Comparison of ENCODE assay signal across 18 cellular contexts in genomic region chr1:202012544-202013478, GRCh38. TPM values are rescaled to one million over a fixed set of nuclear protein-coding genes. Genes with fewer than 3 reads are reported as not detected.
DNase-seq lines count a peak whose midpoint lies in the region; ATAC-seq and TF ChIP-seq lines count a peak whose summit lies in the region.
"Had no signal": no experiment of that assay in that cellular context is flagged by ENCODE, and none has a peak within 500 bp of the region (broad histone marks: within the 10 kb centered on the region; RNA-seq: fewer than 3 reads in every experiment).

No MANE protein-coding gene starts in this region.

- H3K4me3 ChIP-seq in PC-3 (ENCODE audit: low read length) (peak overlapping the region; percentile 95), esophagus squamous epithelium (peak overlapping the region; percentile 47 to 63 (median 60)), mucosa of stomach (ENCODE audit: low read length) (peak overlapping the region; percentile 99)
- H3K4me3 ChIP-seq: BLaER1 treated with 17β-estradiol and CSF1 and Interleukin-3, amounts not matched to agents 10 nM and 100 nM; esophagus muscularis mucosa had no signal

- no peak for TF ChIP-seq POLR2A in esophagus squamous epithelium (IDR thresholded peaks at IDR 0.05)

- H3K9me3 Mint-ChIP-seq in activated naive CD4-positive, alpha-beta T cell treated with anti-CD3 and anti-CD28 coated beads, Interleukin-2, amount 50 U/mL, for 72 hours, result no peaks in the 10 kb centered on the region
- H3K9me3 Mint-ChIP-seq: activated naive CD4-positive, alpha-beta T cell treated with anti-CD3 and anti-CD28 coated beads, Interleukin-2, amount 50 U/mL, for 24 hours had no signal

- peaks cover 68% of the 10 kb centered on the region for H3K79me2 ChIP-seq in PC-3 (ENCODE audit: low read length)

- 87 to 89% methylated on average over 16 of the region's 35 CpGs for WGBS in esophagus squamous epithelium, 2 donors

- no peak overlapping the region for H2AFZ ChIP-seq in PC-3 (ENCODE audit: low read length)

- no peaks in the 10 kb centered on the region for H3K9me3 ChIP-seq in PC-3 (ENCODE audit: low read length)
- H3K9me3 ChIP-seq in esophagus squamous epithelium, result no peaks in the 10 kb centered on the region
- no peaks in the 10 kb centered on the region for H3K9me3 ChIP-seq in mucosa of stomach (ENCODE audit: control insufficient read depth, low read length)
- H3K9me3 ChIP-seq: BLaER1 treated with 17β-estradiol and CSF1 and Interleukin-3, amounts not matched to agents 10 nM and 100 nM; esophagus muscularis mucosa; neutrophil had no signal

- H3K27me3 ChIP-seq in PC-3 (ENCODE audit: low read length), result no peaks in the 10 kb centered on the region
- H3K27me3 ChIP-seq in esophagus squamous epithelium, result peaks cover 0 to 2% (median 0%) of the 10 kb centered on the region in 4 donors
- no peaks in the 10 kb centered on the region for H3K27me3 ChIP-seq in mucosa of stomach (ENCODE audit: control insufficient read depth, insufficient read depth, low read length)
- H3K27me3 ChIP-seq: BLaER1 treated with 17β-estradiol and CSF1 and Interleukin-3, amounts not matched to agents 10 nM and 100 nM; esophagus muscularis mucosa had no signal

- POLR2A ChIA-PET in PC-3 (lab: Charles Lee; ENCODE audit: unreplicated experiment), result interaction anchor here (0.6 kb wide), 1 partner anchor 44 kb away, joined by 8 read pairs; no protein-coding TSS in a partner anchor

- H3K27ac ChIP-seq in PC-3 (ENCODE audit: low read length) (no peak overlapping the region), esophagus squamous epithelium (peak overlapping the region; percentile 53 to 94 (median 90))
- H3K27ac ChIP-seq: BLaER1 treated with 17β-estradiol and CSF1 and Interleukin-3, amounts not matched to agents 10 nM and 100 nM; esophagus muscularis mucosa; neutrophil had no signal

- no TSS peak for BruUV-seq in PC-3 (replicated peaks; lab: Mats Ljungman, UMichigan)

- H3K9me2 ChIP-seq in PC-3 (replicated peaks; ENCODE audit: low read length), result no peaks in the 10 kb centered on the region

- CTCF ChIA-PET in PC-3 (lab: Charles Lee), result no interaction called here

- H3K36me3 ChIP-seq in PC-3 (ENCODE audit: low read depth, low read length) (peaks cover 40% of the 10 kb centered on the region), esophagus squamous epithelium (peaks cover 0 to 52% (median 14%) of the 10 kb centered on the region in 3 donors), mucosa of stomach (ENCODE audit: control insufficient read depth, insufficient read depth, low read length) (peaks cover 56% of the 10 kb centered on the region)

- no peaks in the 10 kb centered on the region for H3K36me3 Mint-ChIP-seq in activated naive CD4-positive, alpha-beta T cell treated with anti-CD3 and anti-CD28 coated beads, Interleukin-2, amount 50 U/mL, for 72 hours
- H3K36me3 Mint-ChIP-seq: activated naive CD4-positive, alpha-beta T cell treated with anti-CD3 and anti-CD28 coated beads, Interleukin-2, amount 50 U/mL, for 24 hours had no signal

- H3K27ac Mint-ChIP-seq in activated naive CD4-positive, alpha-beta T cell treated with anti-CD3 and anti-CD28 coated beads, Interleukin-2, amount 50 U/mL, for 72 hours, result no peak overlapping the region
- H3K27ac Mint-ChIP-seq: activated naive CD4-positive, alpha-beta T cell treated with anti-CD3 and anti-CD28 coated beads, Interleukin-2, amount 50 U/mL, for 24 hours had no signal

- peak overlapping the region; percentile 98 for H3K4me2 ChIP-seq in PC-3 (ENCODE audit: low read length)

- H3K9ac ChIP-seq in PC-3 (ENCODE audit: low read length), result peak overlapping the region; percentile 92
- H3K9ac ChIP-seq in mucosa of stomach (ENCODE audit: low read length), result peak overlapping the region; percentile 100
- H3K9ac ChIP-seq: BLaER1 treated with 17β-estradiol and CSF1 and Interleukin-3, amounts not matched to agents 10 nM and 100 nM had no signal

- H3F3A ChIP-seq in PC-3 (ENCODE audit: low read length, unreplicated experiment), result no peaks in the 10 kb centered on the region

- no peak for TF ChIP-seq CTCF in PC-3 (conservative IDR thresholded peaks at IDR 0.05; ENCODE audit: low read depth, low read length)
- no peak for TF ChIP-seq CTCF in esophagus squamous epithelium (IDR thresholded peaks at IDR 0.05)

- H4K20me1 ChIP-seq in PC-3 (ENCODE audit: low read length), result peaks cover 52% of the 10 kb centered on the region

- H3K4me1 ChIP-seq in PC-3 (ENCODE audit: insufficient read depth, low read length) (peaks cover 80% of the 10 kb centered on the region), esophagus squamous epithelium (peaks cover 15 to 91% (median 19%) of the 10 kb centered on the region in 3 donors), mucosa of stomach (ENCODE audit: control insufficient read depth, insufficient read depth, low read length) (peaks cover 34% of the 10 kb centered on the region)

- ATAC-seq in PC-3, result no peak
- no peak for ATAC-seq in activated naive CD4-positive, alpha-beta T cell treated with anti-CD3 and anti-CD28 coated beads, Interleukin-2, amount 50 U/mL, for 72 hours
- no peak for ATAC-seq in GM18498 (IDR thresholded peaks at IDR 0.05; ENCODE audit: unreplicated experiment)
- ATAC-seq: sciatic nerve had no signal

- no peak for DNase-seq in PC-3
- DNase-seq in esophagus squamous epithelium (lab: John Stamatoyannopoulos, UW), result no peak
- peak; percentile 59 for DNase-seq in ureter (ENCODE audit: low spot score)
- DNase-seq in activated naive CD4-positive, alpha-beta T cell treated with anti-CD3 and anti-CD28 coated beads, Interleukin-2, amount 50 U/mL, for 72 hours (ENCODE audit: low spot score in 2 of 2), result no peak
- DNase-seq in activated effector memory CD4-positive, alpha-beta T cell treated with Interleukin-2 at 50 U/mL for 16 hours, result no peak
- DNase-seq: activated T-cell treated with anti-CD3 and anti-CD28 coated beads for 4 hours, DMS79 treated with DMSO at 0.1 percent for 48 hours, NCI-H1092 treated with DMSO at 0.1 percent for 48 hours, NCI-H2171, NCI-H82, SW 1271 had no signal

- intact Hi-C loops in PC-3 (cut with micrococcal nuclease) (no loop called here), esophagus squamous epithelium (cut with DNase I) (no loop called here)

RNA-seq across cellular contexts. Expression of gene ELF3, which starts 2.4 kb away (rescaled TPM):
- total RNA-seq in PC-3 (2014; rRNA removed) (399 and 460 TPM in 2 replicates), esophagus squamous epithelium (100 to 1,000 TPM; 146 to 432 (median 253) TPM), ureter (1,345 TPM)
- total RNA-seq in activated naive CD4-positive, alpha-beta T cell treated with anti-CD3 and anti-CD28 coated beads, Interleukin-2, amount 50 U/mL, for 72 hours, result under 1 TPM; 0.18 to 0.37 TPM

RNA-seq across cellular contexts. Expression of gene RNPEP, which starts 30.4 kb away (rescaled TPM):
- 64.7 and 74.8 TPM in 2 replicates for total RNA-seq in PC-3 (2014; rRNA removed)
- total RNA-seq in esophagus squamous epithelium, result 100 to 1,000 TPM in 1 of 4 donors, 10 to 100 TPM in 3; 44.6 to 129 (median 72.2) TPM
- total RNA-seq in ureter, result 57.1 TPM
- total RNA-seq in activated naive CD4-positive, alpha-beta T cell treated with anti-CD3 and anti-CD28 coated beads, Interleukin-2, amount 50 U/mL, for 72 hours, result 10 to 100 TPM; 43.8 to 56.6 TPM

RNA-seq across cellular contexts. Expression of gene TIMM17A, which starts 57.5 kb away (rescaled TPM):
- total RNA-seq in PC-3 (2014; rRNA removed), result 50.9 and 57.7 TPM in 2 replicates
- total RNA-seq in esophagus squamous epithelium, result 10 to 100 TPM; 18.7 to 44.6 (median 34.6) TPM
- 41.4 TPM for total RNA-seq in ureter
- total RNA-seq in activated naive CD4-positive, alpha-beta T cell treated with anti-CD3 and anti-CD28 coated beads, Interleukin-2, amount 50 U/mL, for 72 hours, result 10 to 100 TPM; 64.3 to 89.0 TPM

Comparison
In these comparisons a context has a peak if more than half of its experiments do, and no peak if none do; other contexts are left out.
1. RNA of gene ELF3, which starts 2.4 kb away (total RNA-seq): 1,345 TPM in ureter (single experiment), 399 to 460 TPM in PC-3 and 146 to 432 TPM in esophagus squamous epithelium; 0.18 to 0.37 TPM in activated naive CD4-positive, alpha-beta T cell treated with anti-CD3 and anti-CD28 coated beads, Interleukin-2, amount 50 U/mL, for 72 hours; every median in the first group is over 100 times any median in the second.
2. Peak in every context shown above with its lines, with median percentiles within 50 percentile points of each other: H3K4me3 ChIP-seq.